24 cellular contexts compared by ENCODE assay signal in genomic region chr6:125306756-125307149, GRCh38.
"Had no signal": no experiment of that assay in that cellular context is flagged by ENCODE, and none has a peak within 500 bp of the region (broad histone marks: within the 10 kb centered on the region; RNA-seq: fewer than 3 reads in every experiment).

No MANE protein-coding gene starts in this region.

- H3K79me2 ChIP-seq: parathyroid adenoma had no signal

- H3K27me3 Mint-ChIP-seq: stimulated activated naive CD8-positive, alpha-beta T cell treated with anti-CD3 and anti-CD28 coated beads, Interleukin-15, amount 100 ng/mL, for 72 hours had no signal

- DNase-seq: effector CD4-positive, alpha-beta T cell; glutamatergic neuron; immature natural killer cell; kidney; left colon; left ventricle myocardium superior; mesenchymal stem cell; naive B cell; psoas muscle; retina; right lobe of liver; spleen; stimulated activated CD4-positive, alpha-beta T cell treated with anti-CD3 and anti-CD28 coated beads, Interleukin-15, amount 100 ng/mL, for 24 hours; stimulated activated CD4-positive, alpha-beta T cell treated with anti-CD3 and anti-CD28 coated beads, Interleukin-1b, Interleukin-23, amount 100 ng/mL, for 48 hours; stimulated activated CD4-positive, alpha-beta T cell treated with anti-CD3 and anti-CD28 coated beads, Interleukin-4, amount 100 ng/mL, for 24 hours; stimulated activated naive B cell treated with anti-CD40 and anti-IgM and Interleukin-4, amounts not matched to agents 10 μg/mL and 1 μg/mL and 100 μg/mL, for 72 hours; stimulated activated naive CD8-positive, alpha-beta T cell treated with anti-CD3 and anti-CD28 coated beads, Interleukin-15, amount 100 ng/mL, for 72 hours; testis had no signal

- H3K4me1 ChIP-seq: psoas muscle, testis had no signal

- H3K27ac ChIP-seq: coronary artery, gastroesophageal sphincter, parathyroid adenoma, right lobe of liver, spleen, testis, tibial nerve had no signal

- H3K27ac Mint-ChIP-seq: immature natural killer cell; naive B cell; stimulated activated naive B cell treated with anti-CD40 and anti-IgM and Interleukin-4, amounts not matched to agents 10 μg/mL and 1 μg/mL and 100 μg/mL, for 72 hours; stimulated activated naive CD8-positive, alpha-beta T cell treated with anti-CD3 and anti-CD28 coated beads, Interleukin-15, amount 100 ng/mL, for 72 hours had no signal

- H3K36me3 Mint-ChIP-seq: immature natural killer cell; stimulated activated naive B cell treated with anti-CD40 and anti-IgM and Interleukin-4, amounts not matched to agents 10 μg/mL and 1 μg/mL and 100 μg/mL, for 72 hours had no signal

- H3K9ac ChIP-seq: parathyroid adenoma had no signal

- FAIRE-seq: kidney had no signal

- H3K4me3 ChIP-seq: coronary artery, gastroesophageal sphincter, lung, psoas muscle, right lobe of liver, spleen, testis, tibial nerve had no signal

- ATAC-seq: gastroesophageal sphincter; left ventricle myocardium superior; stimulated activated naive B cell treated with anti-CD40 and anti-IgM and Interleukin-4, amounts not matched to agents 10 μg/mL and 1 μg/mL and 100 μg/mL, for 72 hours; stimulated activated naive CD8-positive, alpha-beta T cell treated with anti-CD3 and anti-CD28 coated beads, Interleukin-15, amount 100 ng/mL, for 72 hours had no signal

- H3K9me3 ChIP-seq: psoas muscle, right lobe of liver, testis had no signal

- H3K36me3 ChIP-seq: gastroesophageal sphincter, right lobe of liver, spleen, tibial nerve had no signal

- H3K4me3 Mint-ChIP-seq: immature natural killer cell; naive B cell; nephron; stimulated activated naive B cell treated with anti-CD40 and anti-IgM and Interleukin-4, amounts not matched to agents 10 μg/mL and 1 μg/mL and 100 μg/mL, for 72 hours; stimulated activated naive CD8-positive, alpha-beta T cell treated with anti-CD3 and anti-CD28 coated beads, Interleukin-15, amount 100 ng/mL, for 72 hours had no signal

- H3K4me1 Mint-ChIP-seq: nephron had no signal

- H2AFZ ChIP-seq: parathyroid adenoma had no signal

- H3K27me3 ChIP-seq: right lobe of liver, testis, tibial nerve had no signal
